In the genomic region with DNA sequence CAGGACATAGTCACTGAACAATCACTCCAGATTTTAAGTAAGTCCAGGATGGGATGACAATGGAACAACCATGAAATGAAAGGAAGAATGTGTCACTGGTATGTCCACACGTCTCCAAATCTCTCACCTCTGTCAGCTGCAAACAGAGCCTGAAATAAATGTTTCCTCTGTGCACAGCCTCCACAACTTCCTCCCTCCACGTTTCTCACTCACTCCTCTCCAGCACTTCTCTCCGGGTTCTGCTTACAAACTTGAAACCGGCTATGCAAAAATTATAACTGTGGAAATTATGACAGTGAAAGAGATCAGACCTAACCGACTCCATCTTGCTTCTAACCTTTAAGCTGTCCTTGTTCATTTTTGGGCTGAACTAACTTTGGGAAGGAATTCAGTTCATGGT, we compare ENCODE assay signal across 19 cellular contexts. TPM values are rescaled to one million over a fixed set of nuclear protein-coding genes. Genes with fewer than 3 reads are reported as not detected.
"Had no signal": no experiment of that assay in that cellular context is flagged by ENCODE, and none has a peak within 500 bp of the region (broad histone marks: within the 10 kb centered on the region; RNA-seq: fewer than 3 reads in every experiment).

No MANE protein-coding gene starts in this region.

- ATAC-seq: foreskin keratinocyte; lower lobe of right lung; natural killer cell treated with Interleukin-12 subunit alpha and Interleukin-12 subunit beta and Interleukin-15 and Interleukin-18, amount 100 ng/mL, for 72 hours; sciatic nerve; stimulated activated effector memory CD8-positive, alpha-beta T cell treated with anti-CD3 and anti-CD28 coated beads, Interleukin-12 subunit alpha, Interleukin-12 subunit beta, amount 100 ng/mL, for 72 hours; upper lobe of right lung had no signal

- H3K9me3 ChIP-seq: lower lobe of right lung, upper lobe of right lung had no signal

- H3K27me3 ChIP-seq: upper lobe of right lung had no signal

- H3K9me3 Mint-ChIP-seq: activated naive CD8-positive, alpha-beta T cell treated with anti-CD3 and anti-CD28 coated beads, Interleukin-2, amount 10 ng/mL, durations not matched to agents 7 days and 5 days; brain; endodermal cell; mesothelial cell of epicardium; natural killer cell treated with Interleukin-12 subunit alpha and Interleukin-12 subunit beta and Interleukin-15 and Interleukin-18, amount 100 ng/mL, for 72 hours; stimulated activated effector memory CD8-positive, alpha-beta T cell treated with anti-CD3 and anti-CD28 coated beads, Interleukin-12 subunit alpha, Interleukin-12 subunit beta, amount 100 ng/mL, for 72 hours had no signal

- H3K27ac ChIP-seq: foreskin keratinocyte, lower lobe of right lung, parathyroid adenoma, upper lobe of right lung, WERI-Rb-1 had no signal

- H3K4me3 ChIP-seq: lower lobe of right lung, upper lobe of right lung had no signal

- DNase-seq: activated CD4-positive, alpha-beta T cell treated with anti-CD3 and anti-CD28 coated beads, Interleukin-2, amount 50 U/mL, for 48 hours; activated gamma-delta T cell treated with Interleukin-2 at 50 U/mL for 16 hours; activated naive CD8-positive, alpha-beta T cell treated with anti-CD3 and anti-CD28 coated beads, Interleukin-2, amount 10 ng/mL, durations not matched to agents 7 days and 5 days; anterior cingulate cortex; caudate nucleus; foreskin keratinocyte; glutamatergic neuron; lower lobe of right lung; stimulated activated CD4-positive, alpha-beta T cell treated with anti-CD3 and anti-CD28 coated beads, Interleukin-4, amount 100 ng/mL, for 24 hours; T-helper 2 cell; upper lobe of right lung; WERI-Rb-1 had no signal

- H3K4me3 Mint-ChIP-seq: activated naive CD8-positive, alpha-beta T cell treated with anti-CD3 and anti-CD28 coated beads, Interleukin-2, amount 10 ng/mL, durations not matched to agents 7 days and 5 days; brain; endodermal cell; mesothelial cell of epicardium; natural killer cell treated with Interleukin-12 subunit alpha and Interleukin-12 subunit beta and Interleukin-15 and Interleukin-18, amount 100 ng/mL, for 72 hours; stimulated activated effector memory CD8-positive, alpha-beta T cell treated with anti-CD3 and anti-CD28 coated beads, Interleukin-12 subunit alpha, Interleukin-12 subunit beta, amount 100 ng/mL, for 72 hours had no signal

- H3K4me1 ChIP-seq: foreskin keratinocyte, parathyroid adenoma had no signal

- H2AFZ ChIP-seq: parathyroid adenoma had no signal

- H3K9ac ChIP-seq: parathyroid adenoma had no signal

- H3K27ac Mint-ChIP-seq: activated naive CD8-positive, alpha-beta T cell treated with anti-CD3 and anti-CD28 coated beads, Interleukin-2, amount 10 ng/mL, durations not matched to agents 7 days and 5 days; brain; endodermal cell; mesothelial cell of epicardium; natural killer cell treated with Interleukin-12 subunit alpha and Interleukin-12 subunit beta and Interleukin-15 and Interleukin-18, amount 100 ng/mL, for 72 hours; stimulated activated effector memory CD8-positive, alpha-beta T cell treated with anti-CD3 and anti-CD28 coated beads, Interleukin-12 subunit alpha, Interleukin-12 subunit beta, amount 100 ng/mL, for 72 hours had no signal

- H3K36me3 ChIP-seq: lower lobe of right lung, upper lobe of right lung, WERI-Rb-1 had no signal

- H3K36me3 Mint-ChIP-seq: activated naive CD8-positive, alpha-beta T cell treated with anti-CD3 and anti-CD28 coated beads, Interleukin-2, amount 10 ng/mL, durations not matched to agents 7 days and 5 days; brain; mesothelial cell of epicardium; natural killer cell treated with Interleukin-12 subunit alpha and Interleukin-12 subunit beta and Interleukin-15 and Interleukin-18, amount 100 ng/mL, for 72 hours; stimulated activated effector memory CD8-positive, alpha-beta T cell treated with anti-CD3 and anti-CD28 coated beads, Interleukin-12 subunit alpha, Interleukin-12 subunit beta, amount 100 ng/mL, for 72 hours had no signal

RNA-seq across cellular contexts. Expression of gene ALOX5AP, which starts 35.0 kb away (rescaled TPM):
- total RNA-seq: endodermal cell had no signal
